ENCODE assay signal across 14 cellular contexts in genomic region chr5:113480243-113480642, GRCh38. TPM values are rescaled to one million over a fixed set of nuclear protein-coding genes. Genes with fewer than 3 reads are reported as not detected.
DNase-seq lines count a peak whose midpoint lies in the region; TF ChIP-seq lines count a peak whose summit lies in the region.
"Had no signal": no experiment of that assay in that cellular context is flagged by ENCODE, and none has a peak within 500 bp of the region (broad histone marks: within the 10 kb centered on the region; RNA-seq: fewer than 3 reads in every experiment).

No MANE protein-coding gene starts in this region.

- H3K27me3 Mint-ChIP-seq in mesothelial cell of epicardium (ENCODE audit: low read depth): peaks cover 27% of the 10 kb centered on the region

- H3K27ac Mint-ChIP-seq in mesothelial cell of epicardium: no peak overlapping the region
- H3K27ac Mint-ChIP-seq: CD4-positive, alpha-beta memory T cell; HFFc6 had no signal

- DNase-seq in amniotic epithelial cell (ENCODE audit: low read depth): peak; percentile 40
- DNase-seq in epithelial cell of esophagus (ENCODE audit: low read depth): peak; percentile 24
- DNase-seq in iris pigment epithelial cell (ENCODE audit: low read depth): peak; percentile 12
- DNase-seq in mesothelial cell of epicardium (ENCODE audit: low spot score in 2 of 2, unreplicated experiment in 2 of 2): no peak
- no peak for DNase-seq in activated effector memory CD4-positive, alpha-beta T cell treated with anti-CD3 and anti-CD28 coated beads, Interleukin-2, amount 50 U/mL, for 16 hours
- no peak for DNase-seq in ureter (ENCODE audit: low spot score)
- DNase-seq: BE2C; CD4-positive, alpha-beta memory T cell; DMS79; HFFc6 had no signal

- H3K9me3 Mint-ChIP-seq in mesothelial cell of epicardium: peaks cover 4% of the 10 kb centered on the region
- H3K9me3 Mint-ChIP-seq: CD4-positive, alpha-beta memory T cell; HFFc6 had no signal

- no peak overlapping the region for H3K4me3 Mint-ChIP-seq in mesothelial cell of epicardium
- H3K4me3 Mint-ChIP-seq: CD4-positive, alpha-beta memory T cell; HFFc6 had no signal

- peaks cover 7% of the 10 kb centered on the region for H3K36me3 Mint-ChIP-seq in mesothelial cell of epicardium
- H3K36me3 Mint-ChIP-seq: CD4-positive, alpha-beta memory T cell had no signal

- H3K4me1 Mint-ChIP-seq in mesothelial cell of epicardium: peaks cover 10% of the 10 kb centered on the region
- H3K4me1 Mint-ChIP-seq: CD4-positive, alpha-beta memory T cell had no signal

- no peak overlapping the region for H3K4me3 ChIP-seq in epithelial cell of esophagus (ENCODE audit: low read length)
- H3K4me3 ChIP-seq: A549, HAP-1 had no signal

- no peak for TF ChIP-seq RAD21 in Ishikawa (IDR thresholded peaks at IDR 0.05; ENCODE audit: low read depth)

- TF ChIP-seq CTCF in epithelial cell of esophagus (IDR thresholded peaks at IDR 0.05; ENCODE audit: insufficient read depth, low read depth, low read length, missing control alignments) (no peak), mesothelial cell of epicardium (IDR thresholded peaks at IDR 0.05; ENCODE audit: unreplicated experiment) (no peak)

- TF ChIP-seq EP300 in Ishikawa (IDR thresholded peaks at IDR 0.05; ENCODE audit: borderline replicate concordance): no peak

TF ChIP-seq in Ishikawa, 13 proteins besides CTCF, POLR2A, EP300 and RAD21:
- no peak for TF ChIP-seq REST (IDR thresholded peaks at IDR 0.05; ENCODE audit: low read depth)
- TF ChIP-seq TEAD4 (IDR thresholded peaks at IDR 0.05): no peak
- no peak for TF ChIP-seq CEBPB (IDR thresholded peaks at IDR 0.05)
- peak; percentile 60 for TF ChIP-seq NFIC (IDR thresholded peaks at IDR 0.05)
- no peak for TF ChIP-seq ZBTB7A (IDR thresholded peaks at IDR 0.05; ENCODE audit: low read depth)
- no peak for TF ChIP-seq USF1 (IDR thresholded peaks at IDR 0.05)
- no peak for TF ChIP-seq MAX (IDR thresholded peaks at IDR 0.05)

RNA-seq across cellular contexts. Expression of gene MCC, which starts 8.0 kb away (rescaled TPM):
- total RNA-seq in mesothelial cell of epicardium: 32.4 to 33.9 TPM (median 33.2 TPM) in 3 replicates
- total RNA-seq in ureter: 88.8 TPM

RNA-seq across cellular contexts. Expression of gene YTHDC2, which starts 33.3 kb away (rescaled TPM):
- total RNA-seq in mesothelial cell of epicardium: 34.0 to 38.2 TPM (median 37.0 TPM) in 3 replicates
- total RNA-seq in ureter: 42.8 TPM

RNA-seq across cellular contexts. Expression of gene TSSK1B, which starts 45.5 kb away (rescaled TPM):
- total RNA-seq in mesothelial cell of epicardium (0.38 to 0.78 TPM (median 0.60 TPM) in 3 replicates), ureter (2.1 TPM)
- total RNA-seq: CD4-positive, alpha-beta memory T cell; H1; HFFc6 had no signal

Comparison
In these comparisons a context has a peak if more than half of its experiments do, and no peak if none do; other contexts are left out.
1. DNase-seq: peak in amniotic epithelial cell (single experiment), epithelial cell of esophagus (single experiment) and iris pigment epithelial cell (single experiment); none in mesothelial cell of epicardium (0 of 2), activated effector memory CD4-positive, alpha-beta T cell treated with anti-CD3 and anti-CD28 coated beads, Interleukin-2, amount 50 U/mL, for 16 hours (single experiment) and ureter (single experiment).